Comparison of ENCODE assay signal across 23 cellular contexts in genomic region chr16:52254753-52255152, GRCh38.
A peak's percentile ranks its signal among the peaks of the same experiment; 100 is the strongest.
DNase-seq lines count a peak whose midpoint lies in the region; ATAC-seq, FAIRE-seq and TF ChIP-seq lines count a peak whose summit lies in the region.
"Had no signal": no experiment of that assay in that cellular context is flagged by ENCODE, and none has a peak within 500 bp of the region (broad histone marks: within the 10 kb centered on the region; RNA-seq: fewer than 3 reads in every experiment).

No MANE protein-coding gene starts in this region.

- no peak overlapping the region for H3K9ac ChIP-seq in kidney (ENCODE audit: low read length in 2 of 2)
- H3K9ac ChIP-seq: BLaER1 treated with 17β-estradiol and CSF1 and Interleukin-3, amounts not matched to agents 10 nM and 100 nM had no signal

- H3K27ac ChIP-seq in kidney (ENCODE audit: low read depth in 2 of 2, low read length in 2 of 2) = peak overlapping the region in 1 of 2 donors; percentile 47
- no peak overlapping the region for H3K27ac ChIP-seq in SJCRH30
- H3K27ac ChIP-seq: BLaER1 treated with 17β-estradiol and CSF1 and Interleukin-3, amounts not matched to agents 10 nM and 100 nM; SJSA1 had no signal

- no peaks in the 10 kb centered on the region for H3K36me3 Mint-ChIP-seq in Calu3 (ENCODE audit: insufficient read depth, unreplicated experiment)
- H3K36me3 Mint-ChIP-seq: CD8-positive, alpha-beta T cell had no signal

- no peaks in the 10 kb centered on the region for H3K27me3 ChIP-seq in SJCRH30
- H3K27me3 ChIP-seq: BLaER1 treated with 17β-estradiol and CSF1 and Interleukin-3, amounts not matched to agents 10 nM and 100 nM; SJSA1 had no signal

- no peaks in the 10 kb centered on the region for H3K27me3 Mint-ChIP-seq in Calu3 (ENCODE audit: unreplicated experiment)

- CTCF ChIA-PET in Calu3 (lab: Charles Lee) = interaction anchor here (1.9 to 3.2 kb wide), 2 partner anchors 10 to 63 kb away, joined by 8 to 9 read pairs; no protein-coding TSS in a partner anchor

- no TSS peak for BruUV-seq in Calu3 (replicated peaks; lab: Mats Ljungman, UMichigan)

- intact Hi-C loops in Calu3 (cut with micrococcal nuclease; ENCODE audit: unreplicated experiment) (loop anchor here (2.0 to 5.0 kb wide), 5 partner anchors 43 to 318 kb away; no protein-coding TSS in a partner anchor), kidney (cut with DNase I) (no loop called here)

- FAIRE-seq in kidney (lab: Jason Lieb, UNC) = peak; percentile 60
- FAIRE-seq: D721Med, GM12892, H54, HepG2 had no signal

- H3K9me3 ChIP-seq in kidney (ENCODE audit: control insufficient read depth in 1 of 2, low read length in 2 of 2) (no peaks in the 10 kb centered on the region), SJCRH30 (replicated peaks) (no peaks in the 10 kb centered on the region; the same call in 1 of the 2 replicates)
- H3K9me3 ChIP-seq: BLaER1 treated with 17β-estradiol and CSF1 and Interleukin-3, amounts not matched to agents 10 nM and 100 nM; SJSA1 had no signal

- TF ChIP-seq CTCF in Calu3 (IDR thresholded peaks at IDR 0.05; ENCODE audit: unreplicated experiment) (no peak), kidney (IDR thresholded peaks at IDR 0.05; ENCODE audit: borderline replicate concordance, extremely low read depth, insufficient read depth) (no peak)

- DNase-seq in Calu3 (no peak), dermis blood vessel endothelial cell (peak; percentile 30), kidney (no peak), renal cortical epithelial cell (ENCODE audit: low read depth) (peak; percentile 84), SJCRH30 (no peak)
- no peak for DNase-seq in activated T-cell treated with anti-CD3 and anti-CD28 coated beads, Interleukin-2, amount 50 U/mL, for 48 hours
- DNase-seq: CD8-positive, alpha-beta T cell; HFFc6; KBM-7; MV-4-11; NCI-H1694 treated with DMSO at 0.1 percent for 48 hours; NCI-H2107; NCI-H510A treated with DMSO at 0.1 percent for 48 hours; NCI-H774; PC-3; RPMI8226 had no signal

- H3K4me3 ChIP-seq in kidney (ENCODE audit: low read length in 2 of 2) (no peak overlapping the region), SJCRH30 (no peak overlapping the region)
- H3K4me3 ChIP-seq: BLaER1 treated with 17β-estradiol and CSF1 and Interleukin-3, amounts not matched to agents 10 nM and 100 nM; SJSA1 had no signal

- H3K4me3 Mint-ChIP-seq in Calu3 (ENCODE audit: low read depth, unreplicated experiment) = peak overlapping the region; percentile 16
- H3K4me3 Mint-ChIP-seq: CD8-positive, alpha-beta T cell; HFFc6 had no signal

- ATAC-seq in GM19035 (IDR thresholded peaks at IDR 0.05; ENCODE audit: unreplicated experiment) = no peak
- ATAC-seq: CD8-positive, alpha-beta T cell; HepG2; PC-3 had no signal

- H3K9me3 Mint-ChIP-seq in Calu3 (ENCODE audit: low read depth, unreplicated experiment) = no peaks in the 10 kb centered on the region
- H3K9me3 Mint-ChIP-seq: CD8-positive, alpha-beta T cell had no signal

- peak overlapping the region; percentile 77 for H3K27ac Mint-ChIP-seq in Calu3 (ENCODE audit: unreplicated experiment)
- H3K27ac Mint-ChIP-seq: CD8-positive, alpha-beta T cell; HFFc6 had no signal

- peaks cover 67% of the 10 kb centered on the region for H3K4me1 Mint-ChIP-seq in Calu3 (ENCODE audit: low read depth, unreplicated experiment)

- H3K36me3 ChIP-seq in kidney (ENCODE audit: control insufficient read depth in 1 of 2, insufficient read depth in 2 of 2, low read length in 2 of 2) = no peaks in the 10 kb centered on the region
- no peaks in the 10 kb centered on the region for H3K36me3 ChIP-seq in SJCRH30
- H3K36me3 ChIP-seq: BLaER1 treated with 17β-estradiol and CSF1 and Interleukin-3, amounts not matched to agents 10 nM and 100 nM; SJSA1 had no signal

- H3K4me1 ChIP-seq in kidney (ENCODE audit: control insufficient read depth in 1 of 2, insufficient read depth in 1 of 2, low read depth in 1 of 2, low read length in 2 of 2) (peaks cover 5 to 10% of the 10 kb centered on the region in 2 donors), SJCRH30 (no peaks in the 10 kb centered on the region)
- H3K4me1 ChIP-seq: SJSA1 had no signal

Comparison
In these comparisons a context has a peak if more than half of its experiments do, and no peak if none do; other contexts are left out.
1. DNase-seq: peak in dermis blood vessel endothelial cell (single experiment) and renal cortical epithelial cell (single experiment); none in Calu3 (single experiment), kidney (single experiment), SJCRH30 (0 of 2) and activated T-cell treated with anti-CD3 and anti-CD28 coated beads, Interleukin-2, amount 50 U/mL, for 48 hours (0 of 2).